Comparison of ENCODE assay signal across 8 cellular contexts in the genomic region with DNA sequence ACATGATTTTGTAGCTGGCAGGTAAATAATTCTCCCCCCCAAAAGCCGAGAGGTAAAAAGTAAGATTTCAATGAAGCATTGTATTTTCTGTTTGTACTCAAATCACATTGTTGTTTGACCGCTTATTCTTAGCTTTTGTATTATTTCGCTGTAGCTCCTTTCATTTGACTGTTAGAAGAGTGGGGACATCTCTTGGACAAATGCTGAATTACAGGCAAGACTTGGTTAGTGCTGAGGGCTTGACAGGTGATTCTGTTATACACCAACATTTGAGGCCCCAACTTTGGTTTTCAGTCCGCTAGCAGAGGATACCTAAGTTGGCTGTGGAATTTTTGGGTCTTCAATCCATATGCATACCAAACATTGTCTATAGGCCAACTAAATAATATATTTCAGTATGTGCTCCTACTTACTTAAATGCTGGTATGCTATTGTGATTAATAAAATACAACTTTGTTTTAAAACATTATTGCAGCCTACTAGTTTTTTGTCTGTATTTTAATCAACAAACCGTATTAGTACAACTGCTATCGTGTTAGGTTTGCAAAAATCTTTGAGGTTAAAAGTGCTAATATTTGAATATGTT.
DNase-seq lines count a peak whose midpoint lies in the region; ATAC-seq and TF ChIP-seq lines count a peak whose summit lies in the region.

No MANE protein-coding gene starts in this region.

- H3K4me1 ChIP-seq in ascending aorta: peaks cover 0 to 3% of the 10 kb centered on the region in 2 donors
- H3K4me1 ChIP-seq in iPS DF 6.9 (ENCODE audit: control insufficient read depth, insufficient read depth, low read length): no peaks in the 10 kb centered on the region
- peaks cover 0 to 24% (median 22%) of the 10 kb centered on the region in 4 donors for H3K4me1 ChIP-seq in stomach

- H3K9me3 ChIP-seq in ascending aorta (no peaks in the 10 kb centered on the region), iPS DF 6.9 (ENCODE audit: control insufficient read depth, insufficient read depth, low read length) (no peaks in the 10 kb centered on the region), stomach (no peaks in the 10 kb centered on the region)

- H3K4me3 ChIP-seq in HFF-Myc (replicated peaks; ENCODE audit: low read depth, low read length) (no peak overlapping the region), ascending aorta (no peak overlapping the region), iPS DF 6.9 (ENCODE audit: low read length) (no peak overlapping the region), stomach (no peak overlapping the region)

- peak; percentile 49 for DNase-seq in DMS153 treated with DMSO at 0.1 percent for 48 hours (lab: John Stamatoyannopoulos, UW; ENCODE audit: unreplicated experiment)
- DNase-seq in HFF-Myc (ENCODE audit: extremely low read depth, low read depth): peak; percentile 31
- peak; percentile 62 for DNase-seq in NCI-H748 (lab: John Stamatoyannopoulos, UW; ENCODE audit: unreplicated experiment)
- no peak for DNase-seq in ascending aorta (ENCODE audit: low spot score in 2 of 2)
- DNase-seq in iPS DF 6.9 (ENCODE audit: low read depth, low spot score): peak; percentile 37
- no peak for DNase-seq in stomach

- H3K27ac ChIP-seq in ascending aorta (no peak overlapping the region), iPS DF 6.9 (ENCODE audit: low read length) (no peak overlapping the region), stomach (no peak overlapping the region)

- no peaks in the 10 kb centered on the region for H3K36me3 ChIP-seq in ascending aorta
- no peaks in the 10 kb centered on the region for H3K36me3 ChIP-seq in iPS DF 6.9 (ENCODE audit: control insufficient read depth, insufficient read depth, low read length)
- H3K36me3 ChIP-seq in stomach: no peaks in the 10 kb centered on the region

- intact Hi-C loops in ascending aorta (cut with DNase I): loop anchor here (5.0 to 10.0 kb wide), 3 partner anchors 141 to 528 kb away; no protein-coding TSS in a partner anchor
- intact Hi-C loops in stomach (cut with DNase I; ENCODE audit: low total_unique reads): no loop called here

- peak; percentile 67 for TF ChIP-seq CTCF in HFF-Myc (IDR thresholded peaks at IDR 0.05; ENCODE audit: low read depth, low read length, missing control alignments)
- peak; percentile 51 to 82 (median 78) for TF ChIP-seq CTCF in ascending aorta (IDR thresholded peaks at IDR 0.05)
- peak in 5 of 7 experiments; percentile 62 to 74 (median 71) for TF ChIP-seq CTCF in stomach (IDR thresholded peaks at IDR 0.05)

- no CpG with 5 or more reads among the region's 6 CpGs for WGBS in iPS DF 6.9 (ENCODE audit: insufficient coverage, insufficient read length)
- WGBS in stomach, 5 donors: 23 to 32% (median 26%) methylated on average over 6 of the region's 6 CpGs

- TF ChIP-seq POLR2A in stomach (IDR thresholded peaks at IDR 0.05): no peak

- ATAC-seq in HG03469 (IDR thresholded peaks at IDR 0.05; ENCODE audit: unreplicated experiment): no peak
- no peak for ATAC-seq in HG03571 (IDR thresholded peaks at IDR 0.05; ENCODE audit: unreplicated experiment)

- no peak for TF ChIP-seq EP300 in stomach (IDR thresholded peaks at IDR 0.05)

- H3K27me3 ChIP-seq in ascending aorta (no peaks in the 10 kb centered on the region), iPS DF 6.9 (ENCODE audit: control insufficient read depth, insufficient read depth, low read length) (no peaks in the 10 kb centered on the region), stomach (no peaks in the 10 kb centered on the region)

Comparison
In these comparisons a context has a peak if more than half of its experiments do, and no peak if none do; other contexts are left out.
1. DNase-seq: peak in DMS153 treated with DMSO at 0.1 percent for 48 hours (single experiment), HFF-Myc (single experiment), NCI-H748 (single experiment) and iPS DF 6.9 (single experiment); none in ascending aorta (0 of 2) and stomach (single experiment).
2. Peak in every context shown above with its lines, with median percentiles within 50 percentile points of each other: CTCF ChIP-seq.